ENCODE assay signal across 20 cellular contexts in the genomic region with DNA sequence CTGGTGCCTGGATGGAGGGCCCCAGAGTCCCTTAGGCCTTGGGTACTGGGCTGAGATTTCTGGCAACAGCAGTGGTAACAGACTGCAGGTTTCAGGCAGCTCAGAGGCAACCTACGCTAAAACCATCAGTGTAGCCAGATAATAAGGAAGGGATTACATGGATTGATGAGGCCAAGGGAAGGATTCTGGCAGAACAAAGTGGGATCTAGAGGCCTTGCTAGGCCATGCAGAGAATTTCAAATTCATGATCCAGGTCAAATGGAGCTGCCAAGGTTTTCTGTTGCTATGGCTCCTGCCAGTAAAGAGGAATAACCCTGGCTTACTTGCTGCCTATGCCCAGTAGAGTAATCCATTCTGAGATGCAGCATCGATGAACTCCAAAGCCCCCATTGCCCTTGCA.
"Had no signal": no experiment of that assay in that cellular context is flagged by ENCODE, and none has a peak within 500 bp of the region (broad histone marks: within the 10 kb centered on the region; RNA-seq: fewer than 3 reads in every experiment).

No MANE protein-coding gene starts in this region.

- ATAC-seq: gastrocnemius medialis; naive thymus-derived CD4-positive, alpha-beta T cell; sciatic nerve; stimulated activated memory B cell treated with anti-CD40 and anti-IgM and Interleukin-4, amounts not matched to agents 10 μg/mL and 1 μg/mL and 100 μg/mL, for 72 hours; stimulated activated naive CD8-positive, alpha-beta T cell treated with anti-CD3 and anti-CD28 coated beads, Interleukin-15, Interleukin-2, amounts not matched to agents 100 U/mL and 50 U/mL, for 24 hours had no signal

- H3K36me3 ChIP-seq: gastrocnemius medialis, neural progenitor cell, prostate gland, right atrium auricular region, tibial artery had no signal

- H3K9me3 ChIP-seq: gastrocnemius medialis, prostate gland, right atrium auricular region, testis, tibial artery had no signal

- H3K4me1 ChIP-seq: gastrocnemius medialis, neural progenitor cell, parathyroid adenoma, prostate gland, right atrium auricular region, testis, tibial artery had no signal

- H3K27me3 ChIP-seq: dorsolateral prefrontal cortex, gastrocnemius medialis, neural progenitor cell, right atrium auricular region, testis, tibial artery had no signal

- DNase-seq: effector CD4-positive, alpha-beta T cell; gastrocnemius medialis; head of caudate nucleus; mesendoderm; midbrain; naive thymus-derived CD4-positive, alpha-beta T cell; stimulated activated CD4-positive, alpha-beta T cell treated with anti-CD3 and anti-CD28 coated beads, Interleukin-12 subunit alpha, Interleukin-12 subunit beta, amount 100 ng/mL, for 4 hours; stimulated activated CD4-positive, alpha-beta T cell treated with anti-CD3 and anti-CD28 coated beads, Interleukin-1b, Interleukin-23, amount 100 ng/mL, for 48 hours; stimulated activated CD4-positive, alpha-beta T cell treated with anti-CD3 and anti-CD28 coated beads, Interleukin-4, amount 100 ng/mL, for 1 hour; stimulated activated naive CD8-positive, alpha-beta T cell treated with anti-CD3 and anti-CD28 coated beads, Interleukin-15, Interleukin-2, amounts not matched to agents 100 U/mL and 50 U/mL, for 24 hours; testis; tibial artery had no signal

- H3K4me3 ChIP-seq: dorsolateral prefrontal cortex, gastrocnemius medialis, neural progenitor cell, prostate gland, right atrium auricular region, smooth muscle cell, testis, tibial artery had no signal

- H3K27ac ChIP-seq: gastrocnemius medialis, neural progenitor cell, parathyroid adenoma, prostate gland, right atrium auricular region, testis, tibial artery had no signal
